In the genomic region with DNA sequence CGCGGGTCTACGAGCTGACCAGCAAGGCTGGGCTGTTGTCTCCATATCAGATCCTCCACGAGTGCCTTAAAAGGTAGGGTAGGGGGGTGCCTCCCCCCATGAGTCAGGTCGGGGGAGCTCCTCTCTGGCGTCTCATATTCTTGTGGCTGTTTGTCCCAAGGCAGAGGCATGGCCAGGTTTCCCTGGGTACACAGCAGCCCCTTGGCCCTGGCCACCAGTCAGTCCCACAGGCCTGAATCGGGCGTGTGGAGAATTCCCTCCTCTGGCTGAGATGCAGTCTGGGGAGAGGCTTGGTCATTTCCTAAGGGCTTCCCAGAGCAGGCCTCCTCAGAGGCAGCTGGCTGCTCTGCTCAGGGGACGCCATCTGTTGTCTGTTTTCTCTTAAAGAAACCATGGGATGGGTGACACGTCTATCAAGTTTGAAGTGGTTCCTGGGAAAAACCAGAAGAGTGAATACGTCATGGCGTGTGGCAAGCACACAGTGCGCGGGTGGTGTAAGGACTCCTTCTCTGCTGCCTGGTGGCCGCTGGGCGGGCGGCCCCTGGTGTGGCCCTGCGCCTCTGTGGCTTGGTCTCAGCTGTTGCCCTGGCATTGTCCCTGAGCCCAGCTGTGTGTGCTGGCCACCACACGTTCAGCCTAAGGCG, we compare ENCODE assay signal across 23 cellular contexts. TPM values are rescaled to one million over a fixed set of nuclear protein-coding genes. Genes with fewer than 3 reads are reported as not detected.
DNase-seq lines count a peak whose midpoint lies in the region; ATAC-seq, FAIRE-seq and TF ChIP-seq lines count a peak whose summit lies in the region.
"Had no signal": no experiment of that assay in that cellular context is flagged by ENCODE, and none has a peak within 500 bp of the region (broad histone marks: within the 10 kb centered on the region; RNA-seq: fewer than 3 reads in every experiment).

No MANE protein-coding gene starts in this region.

- ATAC-seq in activated CD8-positive, alpha-beta T cell treated with anti-CD3 and anti-CD28 coated beads for 36 hours = no peak
- ATAC-seq in activated CD8-positive, alpha-beta T cell treated with anti-CD3 and anti-CD28 coated beads, Interleukin-2, amount 10 ng/mL, durations not matched to agents 7 days and 5 days = no peak
- no peak for ATAC-seq in K562
- ATAC-seq in GM21737 (IDR thresholded peaks at IDR 0.05; ENCODE audit: unreplicated experiment) = no peak
- ATAC-seq: A549; activated CD8-positive, alpha-beta memory T cell treated with anti-CD3 and anti-CD28 coated beads, Interleukin-2, amount 10 ng/mL, durations not matched to agents 7 days and 5 days; gastroesophageal sphincter; left colon; SK-N-SH treated with all-trans-retinoic acid at 6 μM for 48 hours had no signal

- peak overlapping the region; percentile 20 for H3K27ac Mint-ChIP-seq in activated CD8-positive, alpha-beta T cell treated with anti-CD3 and anti-CD28 coated beads for 36 hours
- H3K27ac Mint-ChIP-seq in activated CD8-positive, alpha-beta T cell treated with anti-CD3 and anti-CD28 coated beads, Interleukin-2, amount 10 ng/mL, durations not matched to agents 7 days and 5 days = no peak overlapping the region
- peak overlapping the region; percentile 29 for H3K27ac Mint-ChIP-seq in progenitor cell of endocrine pancreas
- H3K27ac Mint-ChIP-seq: neural progenitor cell had no signal

- no peak overlapping the region for H3K4me3 ChIP-seq in K562
- H3K4me3 ChIP-seq: A549, BLaER1, gastroesophageal sphincter, neural progenitor cell, Peyer's patch, suprapubic skin, uterus had no signal

- H3K79me2 ChIP-seq in K562 (ENCODE audit: control insufficient read depth, insufficient read depth, low read length) = peaks cover 35% of the 10 kb centered on the region

- TF ChIP-seq POLR2A in K562 (conservative IDR thresholded peaks at IDR 0.05) = 0 out of 2 replicates have a peak, but pooled peaks have one; percentile 17

- H3K9me3 Mint-ChIP-seq in activated CD8-positive, alpha-beta T cell treated with anti-CD3 and anti-CD28 coated beads for 36 hours = no peaks in the 10 kb centered on the region
- no peaks in the 10 kb centered on the region for H3K9me3 Mint-ChIP-seq in activated CD8-positive, alpha-beta T cell treated with anti-CD3 and anti-CD28 coated beads, Interleukin-2, amount 10 ng/mL, durations not matched to agents 7 days and 5 days (ENCODE audit: insufficient read depth)
- H3K9me3 Mint-ChIP-seq in progenitor cell of endocrine pancreas (ENCODE audit: low read depth) = no peaks in the 10 kb centered on the region
- H3K9me3 Mint-ChIP-seq: neural progenitor cell had no signal

- in situ Hi-C loops in K562 (cut with MboI) = no loop called here

- H3K4me1 Mint-ChIP-seq in activated CD8-positive, alpha-beta T cell treated with anti-CD3 and anti-CD28 coated beads for 36 hours (ENCODE audit: low read depth) = peaks cover 24% of the 10 kb centered on the region
- H3K4me1 Mint-ChIP-seq in activated CD8-positive, alpha-beta T cell treated with anti-CD3 and anti-CD28 coated beads, Interleukin-2, amount 10 ng/mL, durations not matched to agents 7 days and 5 days (ENCODE audit: low read depth) = peaks cover 30% of the 10 kb centered on the region
- no peaks in the 10 kb centered on the region for H3K4me1 Mint-ChIP-seq in progenitor cell of endocrine pancreas (ENCODE audit: low read depth)
- H3K4me1 Mint-ChIP-seq: neural progenitor cell had no signal

- H3K36me3 Mint-ChIP-seq in activated CD8-positive, alpha-beta T cell treated with anti-CD3 and anti-CD28 coated beads for 36 hours (ENCODE audit: low read depth) = peaks cover 41% of the 10 kb centered on the region
- peaks cover 61% of the 10 kb centered on the region for H3K36me3 Mint-ChIP-seq in activated CD8-positive, alpha-beta T cell treated with anti-CD3 and anti-CD28 coated beads, Interleukin-2, amount 10 ng/mL, durations not matched to agents 7 days and 5 days (ENCODE audit: low read depth)
- H3K36me3 Mint-ChIP-seq in progenitor cell of endocrine pancreas (ENCODE audit: insufficient read depth) = peaks cover 14% of the 10 kb centered on the region

- CTCF ChIA-PET in activated CD8-positive, alpha-beta T cell treated with anti-CD3 and anti-CD28 coated beads for 36 hours (lab: Charles Lee) = interaction anchor here (1.0 to 1.8 kb wide), 3 partner anchors 11 to 72 kb away, joined by 3 to 4 read pairs (median 3); partner anchors contain the start of gene TRMT2A
- CTCF ChIA-PET in activated CD8-positive, alpha-beta T cell treated with anti-CD3 and anti-CD28 coated beads, Interleukin-2, amount 10 ng/mL, durations not matched to agents 7 days and 5 days (lab: Charles Lee) = no interaction called here
- CTCF ChIA-PET in K562 (lab: Yijun Ruan, JAX; ENCODE audit: low intra/inter-chr PET ratio) = no interaction called here

- peaks cover 0 to 40% of the 10 kb centered on the region in 2 experiments; a peak in 3 of 5 replicates for H3K4me1 ChIP-seq in K562 (replicated peaks in 1 of 2; ENCODE audit: control insufficient read depth in 2 of 2, insufficient read depth in 2 of 2, low read length in 2 of 2)
- H3K4me1 ChIP-seq: A549, gastroesophageal sphincter, neural progenitor cell, suprapubic skin, uterus had no signal

- peaks cover 70% of the 10 kb centered on the region for H4K20me1 ChIP-seq in K562 (replicated peaks; ENCODE audit: control insufficient read depth, insufficient read depth, low read length)

- no peak for DNase-seq in activated CD8-positive, alpha-beta T cell treated with anti-CD3 and anti-CD28 coated beads for 36 hours
- DNase-seq in activated CD8-positive, alpha-beta T cell treated with anti-CD3 and anti-CD28 coated beads, Interleukin-2, amount 10 ng/mL, durations not matched to agents 7 days and 5 days = no peak
- no peak for DNase-seq in K562 (ENCODE audit: extremely low read depth in 1 of 4, low spot score in 3 of 4)
- DNase-seq in progenitor cell of endocrine pancreas (ENCODE audit: low spot score, unreplicated experiment) = no peak
- no peak for DNase-seq in SHP77 (lab: John Stamatoyannopoulos, UW)
- DNase-seq: activated CD4-positive, alpha-beta T cell treated with anti-CD3 and anti-CD28 coated beads for 1 hour; activated CD8-positive, alpha-beta memory T cell treated with anti-CD3 and anti-CD28 coated beads, Interleukin-2, amount 10 ng/mL, durations not matched to agents 7 days and 5 days; erythroblast; KG1; left colon; midbrain; NCI-H187 treated with DMSO at 0.1 percent for 48 hours; NCI-H446 treated with DMSO at 0.1 percent for 48 hours; NK-92 treated with Interleukin-12 subunit alpha and Interleukin-12 subunit beta, amount 100 ng/mL, for 24 hours; uterus had no signal

- H3K9me3 ChIP-seq in K562 (replicated peaks; ENCODE audit: control insufficient read depth, insufficient read depth, low read depth, low read length) = no peaks in the 10 kb centered on the region
- H3K9me3 ChIP-seq: A549, BLaER1, gastroesophageal sphincter, Peyer's patch, suprapubic skin, uterus had no signal

- no peaks in the 10 kb centered on the region for H3K27me3 Mint-ChIP-seq in activated CD8-positive, alpha-beta T cell treated with anti-CD3 and anti-CD28 coated beads for 36 hours
- H3K27me3 Mint-ChIP-seq in activated CD8-positive, alpha-beta T cell treated with anti-CD3 and anti-CD28 coated beads, Interleukin-2, amount 10 ng/mL, durations not matched to agents 7 days and 5 days (ENCODE audit: low read depth) = no peaks in the 10 kb centered on the region
- no peaks in the 10 kb centered on the region for H3K27me3 Mint-ChIP-seq in progenitor cell of endocrine pancreas
- H3K27me3 Mint-ChIP-seq: activated CD8-positive, alpha-beta memory T cell treated with anti-CD3 and anti-CD28 coated beads, Interleukin-2, amount 10 ng/mL, durations not matched to agents 7 days and 5 days had no signal

- no peak overlapping the region for H3K27ac ChIP-seq in K562 (ENCODE audit: extremely low read depth, low read depth, low read length)
- H3K27ac ChIP-seq: A549, BLaER1, gastroesophageal sphincter, neural progenitor cell, Peyer's patch, suprapubic skin, uterus had no signal

- intact Hi-C loops in activated CD8-positive, alpha-beta T cell treated with anti-CD3 and anti-CD28 coated beads for 36 hours (cut with micrococcal nuclease) = no loop called here
- intact Hi-C loops in K562 (cut with micrococcal nuclease) = no loop called here

- no peak for TF ChIP-seq RAD21 in K562 (CRISPR knock-in tag; conservative IDR thresholded peaks at IDR 0.05 in 1 of 2, IDR thresholded peaks at IDR 0.05 in 1 of 2)

- TF ChIP-seq CTCF in activated CD8-positive, alpha-beta T cell treated with anti-CD3 and anti-CD28 coated beads for 36 hours (IDR thresholded peaks at IDR 0.05) = no peak
- 0 out of 6 replicates have a peak, but pooled peaks of 1 of the 3 experiments have one; percentile 0 for TF ChIP-seq CTCF in K562 (IDR thresholded peaks at IDR 0.05 in 2 of 3, conservative IDR thresholded peaks at IDR 0.05 in 1 of 3; ENCODE audit: insufficient read depth in 2 of 3, low read depth in 1 of 3, low read length in 3 of 3)
- TF ChIP-seq CTCF in progenitor cell of endocrine pancreas (IDR thresholded peaks at IDR 0.05; ENCODE audit: unreplicated experiment) = no peak

- no peak for TF ChIP-seq EP300 in K562 (IDR thresholded peaks at IDR 0.05; ENCODE audit: low read length)

- no TSS peak for BruUV-seq in K562 (replicated peaks; lab: Mats Ljungman, UMichigan)

- H2AFZ ChIP-seq in K562 (ENCODE audit: low read depth, low read length) = no peak overlapping the region
- H2AFZ ChIP-seq: neural progenitor cell had no signal

- POLR2A ChIA-PET in activated CD8-positive, alpha-beta T cell treated with anti-CD3 and anti-CD28 coated beads for 36 hours (lab: Charles Lee) = interaction anchor here (1.0 to 2.7 kb wide), 4 partner anchors 9 to 16 kb away, joined by 3 to 20 read pairs (median 4); partner anchors contain the start of genes RANBP1 and TRMT2A
- POLR2A ChIA-PET in activated CD8-positive, alpha-beta T cell treated with anti-CD3 and anti-CD28 coated beads, Interleukin-2, amount 10 ng/mL, durations not matched to agents 7 days and 5 days (lab: Charles Lee) = interaction anchor here (1.4 kb wide), 1 partner anchor 25 kb away, joined by 6 read pairs; no protein-coding TSS in a partner anchor
- POLR2A ChIA-PET in K562 (lab: Yijun Ruan, JAX) = interaction anchor here (0.8 to 20.7 kb wide), 6 partner anchors 11 to 73 kb away, joined by 4 to 513 read pairs (median 6); partner anchors contain the start of genes RANBP1 and TRMT2A

- FAIRE-seq in K562 (lab: Jason Lieb, UNC) = no peak
- FAIRE-seq: A549 had no signal

- H3K4me3 Mint-ChIP-seq in activated CD8-positive, alpha-beta T cell treated with anti-CD3 and anti-CD28 coated beads for 36 hours = no peak overlapping the region
- H3K4me3 Mint-ChIP-seq in activated CD8-positive, alpha-beta T cell treated with anti-CD3 and anti-CD28 coated beads, Interleukin-2, amount 10 ng/mL, durations not matched to agents 7 days and 5 days = no peak overlapping the region
- no peak overlapping the region for H3K4me3 Mint-ChIP-seq in progenitor cell of endocrine pancreas (ENCODE audit: low read depth)
- H3K4me3 Mint-ChIP-seq: activated CD8-positive, alpha-beta memory T cell treated with anti-CD3 and anti-CD28 coated beads, Interleukin-2, amount 10 ng/mL, durations not matched to agents 7 days and 5 days; neural progenitor cell had no signal

- H3K9me1 ChIP-seq in K562 (ENCODE audit: control insufficient read depth, insufficient read depth, low read length) = peaks cover 9% of the 10 kb centered on the region

- H3K36me3 ChIP-seq in K562 (ENCODE audit: control insufficient read depth, insufficient read depth, low read length) = peaks cover 97% of the 10 kb centered on the region
- H3K36me3 ChIP-seq: uterus had no signal

- no peak overlapping the region for H3K4me2 ChIP-seq in K562 (ENCODE audit: insufficient read depth, low read length)
- H3K4me2 ChIP-seq: A549, BLaER1, neural progenitor cell had no signal

- peak overlapping the region in 1 of 2 experiments; percentile 49; a peak in 2 of 4 replicates for H3K9ac ChIP-seq in K562 (ENCODE audit: insufficient read depth in 1 of 2, low read depth in 2 of 2, low read length in 2 of 2)
- H3K9ac ChIP-seq: neural progenitor cell had no signal

- H3K27me3 ChIP-seq in K562 (ENCODE audit: control insufficient read depth in 2 of 2, insufficient read depth in 2 of 2, low read length in 2 of 2) = no peaks in the 10 kb centered on the region
- H3K27me3 ChIP-seq: BLaER1, gastroesophageal sphincter, neural progenitor cell, Peyer's patch, suprapubic skin, uterus had no signal

- WGBS in K562 (ENCODE audit: insufficient coverage, low coverage, missing lambda C conversion rate) = 87% methylated on average over 20 of the region's 20 CpGs

RNA-seq across cellular contexts. Expression of gene RANBP1, which starts 9.6 kb away (rescaled TPM):
- total RNA-seq in activated CD8-positive, alpha-beta T cell treated with anti-CD3 and anti-CD28 coated beads for 36 hours = 100 to 1,000 TPM; 411 to 412 TPM
- total RNA-seq in activated CD8-positive, alpha-beta T cell treated with anti-CD3 and anti-CD28 coated beads, Interleukin-2, amount 10 ng/mL, durations not matched to agents 7 days and 5 days = 100 to 1,000 TPM; 320 to 332 TPM
- total RNA-seq in K562 (2011; cell fraction: chromatin; rRNA removed; ENCODE audit: low replicate concordance) = 525 and 801 TPM in 2 replicates
- total RNA-seq in K562 (2011; cell fraction: nucleolus; rRNA removed) = 523 and 591 TPM in 2 replicates
- 545 and 554 TPM in 2 replicates for total RNA-seq in K562 (2011; cell fraction: nucleoplasm; rRNA removed)
- total RNA-seq in K562 (2014; rRNA removed) (2,045 and 2,260 TPM in 2 replicates), K562 (2014; rRNA removed; fragmentation: Illumina TruSeq; extraction: Trizol) (1,191 and 1,409 TPM in 2 replicates), K562 (2015; rRNA removed; fragmentation: Illumina TruSeq; extraction: Trizol) (1,591 and 1,659 TPM in 2 replicates), K562 (2021) (1,289 and 1,311 TPM in 2 replicates), progenitor cell of endocrine pancreas (217 and 219 TPM in 2 replicates)
- polyA plus RNA-seq in K562 (2011; rRNA removed) (1,082 and 1,351 TPM in 2 replicates), K562 (2014; fragmentation: Illumina TruSeq; extraction: Trizol) (1,518 and 1,621 TPM in 2 replicates), K562 (2014; fragmentation: Nextera tagmentation; extraction: Ambion mirVana) (100 to 1,000 TPM; 162 to 207 TPM), K562 (2014; rRNA removed) (2,237 and 2,891 TPM in 2 replicates)
- polyA plus RNA-seq in K562 (2011; cell fraction: cytosol; rRNA removed) = 950 and 1,655 TPM in 2 replicates
- polyA plus RNA-seq in K562 (2011; cell fraction: nucleus; rRNA removed) = 1,008 and 1,512 TPM in 2 replicates
- 795 and 1,074 TPM in 2 replicates for polyA plus RNA-seq in K562 (2012)
- 896 and 959 TPM in 2 replicates for polyA minus RNA-seq in K562 (2011; rRNA and poly(A)+ RNA removed)
- polyA minus RNA-seq in K562 (2011; cell fraction: cytosol; rRNA and poly(A)+ RNA removed) = 618 and 835 TPM in 2 replicates
- 183 and 414 TPM in 2 replicates for polyA minus RNA-seq in K562 (2011; cell fraction: nucleus; rRNA and poly(A)+ RNA removed)

RNA-seq across cellular contexts. Expression of gene TRMT2A, which starts 10.7 kb away (rescaled TPM):
- 100 to 1,000 TPM; 101 to 105 TPM for total RNA-seq in activated CD8-positive, alpha-beta T cell treated with anti-CD3 and anti-CD28 coated beads for 36 hours
- total RNA-seq in activated CD8-positive, alpha-beta T cell treated with anti-CD3 and anti-CD28 coated beads, Interleukin-2, amount 10 ng/mL, durations not matched to agents 7 days and 5 days = 100 to 1,000 TPM in 1 of 2 experiments, 10 to 100 TPM in 1; 92.1 to 102 TPM
- 249 and 785 TPM in 2 replicates for total RNA-seq in K562 (2011; cell fraction: chromatin; rRNA removed; ENCODE audit: low replicate concordance)
- 623 and 778 TPM in 2 replicates for total RNA-seq in K562 (2011; cell fraction: nucleolus; rRNA removed)
- 344 and 378 TPM in 2 replicates for total RNA-seq in K562 (2011; cell fraction: nucleoplasm; rRNA removed)
- total RNA-seq in K562 (2014; rRNA removed) (203 and 254 TPM in 2 replicates), K562 (2014; rRNA removed; fragmentation: Illumina TruSeq; extraction: Trizol) (31.5 and 47.4 TPM in 2 replicates), K562 (2015; rRNA removed; fragmentation: Illumina TruSeq; extraction: Trizol) (151 and 170 TPM in 2 replicates), K562 (2021) (222 and 242 TPM in 2 replicates), progenitor cell of endocrine pancreas (78.5 and 86.5 TPM in 2 replicates)
- polyA plus RNA-seq in K562 (2011; rRNA removed) (102 and 189 TPM in 2 replicates), K562 (2014; fragmentation: Illumina TruSeq; extraction: Trizol) (140 and 177 TPM in 2 replicates), K562 (2014; fragmentation: Nextera tagmentation; extraction: Ambion mirVana) (1 to 10 TPM; 1.6 to 6.6 TPM), K562 (2014; rRNA removed) (258 and 265 TPM in 2 replicates)
- polyA plus RNA-seq in K562 (2011; cell fraction: cytosol; rRNA removed) = 155 and 253 TPM in 2 replicates
- polyA plus RNA-seq in K562 (2011; cell fraction: nucleus; rRNA removed) = 1,476 and 1,701 TPM in 2 replicates
- 173 and 189 TPM in 2 replicates for polyA plus RNA-seq in K562 (2012)
- polyA minus RNA-seq in K562 (2011; rRNA and poly(A)+ RNA removed) = 57.9 and 72.9 TPM in 2 replicates
- 87.3 and 128 TPM in 2 replicates for polyA minus RNA-seq in K562 (2011; cell fraction: cytosol; rRNA and poly(A)+ RNA removed)
- polyA minus RNA-seq in K562 (2011; cell fraction: nucleus; rRNA and poly(A)+ RNA removed) = 286 and 369 TPM in 2 replicates

RNA-seq across cellular contexts. Expression of gene ZDHHC8, which starts 25.3 kb away (rescaled TPM):
- total RNA-seq in activated CD8-positive, alpha-beta T cell treated with anti-CD3 and anti-CD28 coated beads for 36 hours = 10 to 100 TPM; 44.5 to 44.8 TPM
- total RNA-seq in activated CD8-positive, alpha-beta T cell treated with anti-CD3 and anti-CD28 coated beads, Interleukin-2, amount 10 ng/mL, durations not matched to agents 7 days and 5 days = 10 to 100 TPM; 60.5 to 65.5 TPM
- total RNA-seq in K562 (2011; cell fraction: chromatin; rRNA removed; ENCODE audit: low replicate concordance) = 77.3 and 229 TPM in 2 replicates
- 110 and 113 TPM in 2 replicates for total RNA-seq in K562 (2011; cell fraction: nucleolus; rRNA removed)
- 89.5 and 103 TPM in 2 replicates for total RNA-seq in K562 (2011; cell fraction: nucleoplasm; rRNA removed)
- total RNA-seq in K562 (2014; rRNA removed) (16.4 and 27.9 TPM in 2 replicates), K562 (2014; rRNA removed; fragmentation: Illumina TruSeq; extraction: Trizol) (4.5 and 7.5 TPM in 2 replicates), K562 (2015; rRNA removed; fragmentation: Illumina TruSeq; extraction: Trizol) (9.8 and 11.3 TPM in 2 replicates), K562 (2021) (99.5 and 109 TPM in 2 replicates), progenitor cell of endocrine pancreas (82.1 and 83.5 TPM in 2 replicates)
- polyA plus RNA-seq in K562 (2011; rRNA removed) (21.3 and 39.4 TPM in 2 replicates), K562 (2014; fragmentation: Illumina TruSeq; extraction: Trizol) (34.6 and 58.2 TPM in 2 replicates), K562 (2014; fragmentation: Nextera tagmentation; extraction: Ambion mirVana) (under 1 TPM; 0.04 to 0.15 TPM), K562 (2014; rRNA removed) (74.5 and 108 TPM in 2 replicates)
- 30.5 and 34.1 TPM in 2 replicates for polyA plus RNA-seq in K562 (2011; cell fraction: cytosol; rRNA removed)
- polyA plus RNA-seq in K562 (2011; cell fraction: nucleus; rRNA removed) = 388 and 500 TPM in 2 replicates
- 47.3 and 69.3 TPM in 2 replicates for polyA plus RNA-seq in K562 (2012)
- 5.1 and 6.4 TPM in 2 replicates for polyA minus RNA-seq in K562 (2011; rRNA and poly(A)+ RNA removed)
- polyA minus RNA-seq in K562 (2011; cell fraction: cytosol; rRNA and poly(A)+ RNA removed) = 26.3 and 42.5 TPM in 2 replicates
- polyA minus RNA-seq in K562 (2011; cell fraction: nucleus; rRNA and poly(A)+ RNA removed) = 38.9 and 55.3 TPM in 2 replicates

RNA-seq across cellular contexts. Expression of gene DGCR8, which starts 26.3 kb away (rescaled TPM):
- 10 to 100 TPM; 35.0 to 38.8 TPM for total RNA-seq in activated CD8-positive, alpha-beta T cell treated with anti-CD3 and anti-CD28 coated beads for 36 hours
- 10 to 100 TPM; 52.3 to 55.2 TPM for total RNA-seq in activated CD8-positive, alpha-beta T cell treated with anti-CD3 and anti-CD28 coated beads, Interleukin-2, amount 10 ng/mL, durations not matched to agents 7 days and 5 days
- 638 and 1,105 TPM in 2 replicates for total RNA-seq in K562 (2011; cell fraction: chromatin; rRNA removed; ENCODE audit: low replicate concordance)
- 550 and 577 TPM in 2 replicates for total RNA-seq in K562 (2011; cell fraction: nucleolus; rRNA removed)
- 502 and 511 TPM in 2 replicates for total RNA-seq in K562 (2011; cell fraction: nucleoplasm; rRNA removed)
- total RNA-seq in K562 (2014; rRNA removed) (107 and 108 TPM in 2 replicates), K562 (2014; rRNA removed; fragmentation: Illumina TruSeq; extraction: Trizol) (43.7 and 49.4 TPM in 2 replicates), K562 (2015; rRNA removed; fragmentation: Illumina TruSeq; extraction: Trizol) (80.1 and 81.2 TPM in 2 replicates), K562 (2021) (116 and 119 TPM in 2 replicates), progenitor cell of endocrine pancreas (75.8 and 79.8 TPM in 2 replicates)
- polyA plus RNA-seq in K562 (2011; rRNA removed) (81.8 and 155 TPM in 2 replicates), K562 (2014; fragmentation: Illumina TruSeq; extraction: Trizol) (70.4 and 75.0 TPM in 2 replicates), K562 (2014; fragmentation: Nextera tagmentation; extraction: Ambion mirVana) (1 to 10 TPM; 5.9 to 7.7 TPM), K562 (2014; rRNA removed) (135 and 144 TPM in 2 replicates)
- 51.2 and 92.7 TPM in 2 replicates for polyA plus RNA-seq in K562 (2011; cell fraction: cytosol; rRNA removed)
- 1,167 and 1,418 TPM in 2 replicates for polyA plus RNA-seq in K562 (2011; cell fraction: nucleus; rRNA removed)
- polyA plus RNA-seq in K562 (2012) = 76.7 and 85.3 TPM in 2 replicates
- polyA minus RNA-seq in K562 (2011; rRNA and poly(A)+ RNA removed) = 62.1 and 82.0 TPM in 2 replicates
- polyA minus RNA-seq in K562 (2011; cell fraction: cytosol; rRNA and poly(A)+ RNA removed) = 35.2 and 46.4 TPM in 2 replicates
- 210 and 349 TPM in 2 replicates for polyA minus RNA-seq in K562 (2011; cell fraction: nucleus; rRNA and poly(A)+ RNA removed)

RNA-seq across cellular contexts. Expression of gene CCDC188, which starts 44.5 kb away (rescaled TPM):
- not detected for total RNA-seq in activated CD8-positive, alpha-beta T cell treated with anti-CD3 and anti-CD28 coated beads for 36 hours
- not detected for total RNA-seq in activated CD8-positive, alpha-beta T cell treated with anti-CD3 and anti-CD28 coated beads, Interleukin-2, amount 10 ng/mL, durations not matched to agents 7 days and 5 days
- not detected in 2 replicates for total RNA-seq in K562 (2011; cell fraction: chromatin; rRNA removed; ENCODE audit: low replicate concordance)
- total RNA-seq in K562 (2011; cell fraction: nucleolus; rRNA removed) = not detected in 2 replicates
- not detected in 2 replicates for total RNA-seq in K562 (2011; cell fraction: nucleoplasm; rRNA removed)
- total RNA-seq in K562 (2014; rRNA removed) (not detected in 2 replicates), K562 (2014; rRNA removed; fragmentation: Illumina TruSeq; extraction: Trizol) (not detected in 2 replicates), K562 (2015; rRNA removed; fragmentation: Illumina TruSeq; extraction: Trizol) (not detected in 2 replicates), K562 (2021) (not detected in 2 replicates), progenitor cell of endocrine pancreas (3.3 and 4.0 TPM in 2 replicates)
- polyA plus RNA-seq in K562 (2011; rRNA removed) (not detected in 2 replicates), K562 (2014; fragmentation: Illumina TruSeq; extraction: Trizol) (not detected in 2 replicates), K562 (2014; fragmentation: Nextera tagmentation; extraction: Ambion mirVana) (not detected), K562 (2014; rRNA removed) (not detected in 2 replicates)
- polyA plus RNA-seq in K562 (2011; cell fraction: cytosol; rRNA removed) = not detected in 2 replicates
- not detected in 2 replicates for polyA plus RNA-seq in K562 (2011; cell fraction: nucleus; rRNA removed)
- polyA plus RNA-seq in K562 (2012) = 0.26 TPM in 1 of 2 replicates, not detected in the other
- not detected in 2 replicates for polyA minus RNA-seq in K562 (2011; rRNA and poly(A)+ RNA removed)
- not detected in 2 replicates for polyA minus RNA-seq in K562 (2011; cell fraction: cytosol; rRNA and poly(A)+ RNA removed)
- not detected in 2 replicates for polyA minus RNA-seq in K562 (2011; cell fraction: nucleus; rRNA and poly(A)+ RNA removed)
- total RNA-seq: activated CD8-positive, alpha-beta memory T cell treated with anti-CD3 and anti-CD28 coated beads, Interleukin-2, amount 10 ng/mL, durations not matched to agents 7 days and 5 days; gastroesophageal sphincter had no signal
- polyA plus RNA-seq: A549 had no signal
